Comparison of ENCODE assay signal across 8 cellular contexts in genomic region chr13:30617315-30618185, GRCh38. TPM values are rescaled to one million over a fixed set of nuclear protein-coding genes. Genes with fewer than 3 reads are reported as not detected.
DNase-seq lines count a peak whose midpoint lies in the region; ATAC-seq, FAIRE-seq and TF ChIP-seq lines count a peak whose summit lies in the region.

TSS of gene USPL1 (plus strand) at chr13:30617920. CDS start at chr13:30621141, 3,221 bp downstream.

- POLR2A ChIA-PET in BJ (lab: Charles Lee), result interaction anchor here (0.6 to 0.8 kb wide), 4 partner anchors 125 to 504 kb away, joined by 3 to 8 read pairs (median 4); no protein-coding TSS in a partner anchor

- peak; percentile 24; the same call in 1 of the 2 replicates for TF ChIP-seq CTCF in BJ (IDR thresholded peaks at IDR 0.05; ENCODE audit: insufficient read depth, low read depth, low read length)

- FAIRE-seq in GM19239 (lab: Jason Lieb, UNC), result peak; percentile 100

- CTCF ChIA-PET in BJ (lab: Yijun Ruan, JAX), result no interaction called here

- no peaks in the 10 kb centered on the region for H3K27me3 ChIP-seq in BJ (ENCODE audit: control insufficient read depth, insufficient read depth, low read length)

- ATAC-seq in HG03457 (IDR thresholded peaks at IDR 0.05; ENCODE audit: unreplicated experiment), result peak; percentile 78

- no peaks in the 10 kb centered on the region for H3K36me3 ChIP-seq in BJ (ENCODE audit: control insufficient read depth, insufficient read depth, low read length)

- peak within 1 kb of the TSS; percentile 74 for H3K4me3 ChIP-seq in BJ (ENCODE audit: low read depth, low read length)

- DNase-seq in BJ (ENCODE audit: low read depth), result peak; percentile 91
- DNase-seq in GM19239 (ENCODE audit: insufficient read length, low spot score), result peak; percentile 71
- peak; percentile 99 for DNase-seq in NCI-H524 treated with DMSO at 0.1 percent for 48 hours (lab: John Stamatoyannopoulos, UW)
- DNase-seq in activated CD4-positive, alpha-beta T cell treated with anti-CD3 and anti-CD28 coated beads for 48 hours, result peak; percentile 99
- DNase-seq in cortex of kidney (lab: John Stamatoyannopoulos, UW), result peak; percentile 97
- DNase-seq in left kidney (ENCODE audit: low read depth, low spot score), result peak; percentile 99
- peak; percentile 98 to 99 for DNase-seq in stimulated activated CD4-positive, alpha-beta T cell treated with anti-CD3 and anti-CD28 coated beads, Interleukin-2, amount 100 ng/mL, for 24 hours

RNA-seq across cellular contexts. Expression of gene USPL1, which starts in this region (rescaled TPM):
- polyA plus RNA-seq in BJ (2011; rRNA removed), result 7.5 and 10.9 TPM in 2 replicates
- 5.7 and 8.2 TPM in 2 replicates for polyA minus RNA-seq in BJ (2011; rRNA and poly(A)+ RNA removed)

Comparison
In these comparisons a context has a peak if more than half of its experiments do, and no peak if none do; other contexts are left out.
1. Peak in every context shown above with its lines: DNase-seq, ATAC-seq and H3K4me3 ChIP-seq.